Comparison of ENCODE assay signal across 18 cellular contexts in genomic region chr3:52136513-52136912, GRCh38. TPM values are rescaled to one million over a fixed set of nuclear protein-coding genes. Genes with fewer than 3 reads are reported as not detected.
DNase-seq lines count a peak whose midpoint lies in the region; ATAC-seq and TF ChIP-seq lines count a peak whose summit lies in the region.
"Had no signal": no experiment of that assay in that cellular context is flagged by ENCODE, and none has a peak within 500 bp of the region (broad histone marks: within the 10 kb centered on the region; RNA-seq: fewer than 3 reads in every experiment).

No MANE protein-coding gene starts in this region.

- H3K9me3 Mint-ChIP-seq in stimulated activated effector memory CD8-positive, alpha-beta T cell treated with anti-CD3 and anti-CD28 coated beads, Interleukin-12 subunit alpha, Interleukin-12 subunit beta, amount 100 ng/mL, for 72 hours, result no peaks in the 10 kb centered on the region
- H3K9me3 Mint-ChIP-seq: activated T-helper 17 cell treated with anti-CD3 and anti-CD28 coated beads, Interleukin-2, amount 50 U/mL, for 72 hours; CD4-positive, alpha-beta T cell had no signal

- peak overlapping the region; percentile 80 for H3K27ac ChIP-seq in VCaP
- H3K27ac ChIP-seq: ovary had no signal

- ATAC-seq in left lobe of liver, result peak; percentile 71
- no peak for ATAC-seq in stimulated activated effector memory CD8-positive, alpha-beta T cell treated with anti-CD3 and anti-CD28 coated beads, Interleukin-12 subunit alpha, Interleukin-12 subunit beta, amount 100 ng/mL, for 72 hours
- ATAC-seq in GM21528 (IDR thresholded peaks at IDR 0.05; ENCODE audit: low FRiP score, unreplicated experiment), result no peak
- ATAC-seq: activated T-helper 17 cell treated with anti-CD3 and anti-CD28 coated beads, Interleukin-2, amount 50 U/mL, for 72 hours had no signal

- no peak overlapping the region for H3K4me3 Mint-ChIP-seq in stimulated activated effector memory CD8-positive, alpha-beta T cell treated with anti-CD3 and anti-CD28 coated beads, Interleukin-12 subunit alpha, Interleukin-12 subunit beta, amount 100 ng/mL, for 72 hours
- H3K4me3 Mint-ChIP-seq: activated T-helper 17 cell treated with anti-CD3 and anti-CD28 coated beads, Interleukin-2, amount 50 U/mL, for 72 hours; CD4-positive, alpha-beta T cell had no signal

- DNase-seq in M059J (ENCODE audit: low read depth), result peak; percentile 7
- no peak for DNase-seq in left lobe of liver (ENCODE audit: low spot score)
- DNase-seq in stimulated activated effector memory CD8-positive, alpha-beta T cell treated with anti-CD3 and anti-CD28 coated beads, Interleukin-12 subunit alpha, Interleukin-12 subunit beta, amount 100 ng/mL, for 72 hours (ENCODE audit: low spot score in 2 of 2), result no peak
- no peak for DNase-seq in DMS79 (lab: John Stamatoyannopoulos, UW)
- DNase-seq in OCI-M1 (lab: John Stamatoyannopoulos, UW), result no peak
- no peak for DNase-seq in NCI-H524 (lab: John Stamatoyannopoulos, UW)
- DNase-seq: activated CD4-positive, alpha-beta T cell treated with anti-CD3 and anti-CD28 coated beads, Interleukin-2, amount 50 U/mL, for 48 hours; amygdala; CD4-positive, alpha-beta T cell; Kasumi-1; midbrain; NCI-H187; ovary; SIG-M5; T-helper 9 cell had no signal

- H3K27ac Mint-ChIP-seq in stimulated activated effector memory CD8-positive, alpha-beta T cell treated with anti-CD3 and anti-CD28 coated beads, Interleukin-12 subunit alpha, Interleukin-12 subunit beta, amount 100 ng/mL, for 72 hours, result peak overlapping the region; percentile 33
- H3K27ac Mint-ChIP-seq: activated T-helper 17 cell treated with anti-CD3 and anti-CD28 coated beads, Interleukin-2, amount 50 U/mL, for 72 hours; CD4-positive, alpha-beta T cell had no signal

- no peaks in the 10 kb centered on the region for H3K36me3 Mint-ChIP-seq in stimulated activated effector memory CD8-positive, alpha-beta T cell treated with anti-CD3 and anti-CD28 coated beads, Interleukin-12 subunit alpha, Interleukin-12 subunit beta, amount 100 ng/mL, for 72 hours

- TF ChIP-seq CTCF in VCaP (conservative IDR thresholded peaks at IDR 0.05), result no peak

- H3K4me1 Mint-ChIP-seq in stimulated activated effector memory CD8-positive, alpha-beta T cell treated with anti-CD3 and anti-CD28 coated beads, Interleukin-12 subunit alpha, Interleukin-12 subunit beta, amount 100 ng/mL, for 72 hours, result peaks cover 4% of the 10 kb centered on the region
- H3K4me1 Mint-ChIP-seq: activated T-helper 17 cell treated with anti-CD3 and anti-CD28 coated beads, Interleukin-2, amount 50 U/mL, for 72 hours had no signal

RNA-seq across cellular contexts. Expression of gene POC1A, which starts 17.7 kb away (rescaled TPM):
- total RNA-seq in M059J (2014; rRNA removed; shearing (Covaris generic)), result 7.6 and 10.7 TPM in 2 replicates
- total RNA-seq in left lobe of liver, result 2.1 TPM
